ENCODE assay signal across 1 cellular context in the genomic region with DNA sequence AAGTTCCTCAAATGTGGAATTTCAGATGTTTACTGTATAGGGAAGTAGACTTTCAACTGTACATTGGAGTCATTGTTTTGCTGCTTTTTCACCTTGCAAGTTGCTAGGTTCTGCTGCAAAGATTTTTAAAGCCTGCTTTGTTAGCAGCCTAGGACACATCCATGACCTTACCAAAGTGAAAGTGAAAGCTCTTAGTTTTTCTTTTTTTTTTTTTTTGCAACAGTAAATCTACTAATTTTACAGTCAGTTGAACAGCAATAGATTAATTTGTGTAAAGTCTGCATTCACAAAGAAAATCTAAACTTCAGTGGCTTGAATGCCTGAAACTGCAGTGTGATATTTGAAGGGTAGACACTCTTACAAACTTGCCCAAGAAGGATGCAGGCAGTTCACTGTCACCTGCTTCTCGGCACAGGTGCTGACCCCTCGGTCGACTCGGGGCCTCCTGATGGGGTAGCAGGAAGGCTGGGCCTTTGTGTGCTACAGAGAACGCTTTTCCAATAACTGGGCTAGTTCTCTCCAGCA.
TF ChIP-seq lines count a peak whose summit lies in the region.

No MANE protein-coding gene starts in this region.

TF ChIP-seq in H1, 55 proteins besides CTCF, POLR2A, EP300 and RAD21:
- TF ChIP-seq TAF1 (IDR thresholded peaks at IDR 0.05; ENCODE audit: low read depth, low read length) (0 out of 2 replicates have a peak, but pooled peaks have one; percentile 30), RXRA (IDR thresholded peaks at IDR 0.05; ENCODE audit: insufficient read depth, low read depth, low read length) (no peak)
TF ChIP-seq in H1: peak in this region for 1.
